17 cellular contexts compared by ENCODE assay signal in the genomic region with DNA sequence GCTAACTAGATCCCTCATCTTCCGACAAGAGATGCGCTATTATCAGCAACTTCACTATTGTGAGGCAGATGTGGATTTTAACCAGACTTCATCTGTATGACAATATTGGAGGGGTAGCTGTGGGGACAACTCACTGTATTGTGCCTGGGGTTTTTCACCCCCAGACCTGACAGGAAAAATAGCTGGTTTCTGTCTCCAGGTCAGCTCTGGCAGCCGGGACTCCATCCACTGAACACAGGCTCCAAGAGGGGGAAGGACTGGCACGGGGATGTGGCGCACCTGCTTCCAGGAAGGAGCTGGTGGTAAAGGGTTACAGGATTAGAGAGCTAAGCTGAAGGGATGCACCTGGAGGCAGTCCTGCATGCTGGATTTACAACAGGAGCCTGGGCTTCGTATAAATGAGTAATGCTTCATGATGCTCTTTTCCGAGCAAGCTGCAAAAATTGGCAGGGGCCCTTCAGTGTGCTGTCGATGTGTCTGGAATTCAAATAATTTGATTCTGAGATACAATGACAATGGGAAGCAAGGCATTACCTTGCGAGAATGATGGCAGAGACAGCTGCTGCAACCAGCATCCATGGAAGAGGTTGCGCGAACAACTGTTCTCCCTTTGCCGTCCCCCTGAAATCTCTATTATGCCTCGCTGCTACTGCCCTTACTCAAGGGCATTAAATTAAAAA. TPM values are rescaled to one million over a fixed set of nuclear protein-coding genes. Genes with fewer than 3 reads are reported as not detected.
DNase-seq lines count a peak whose midpoint lies in the region; ATAC-seq lines count a peak whose summit lies in the region.
"Had no signal": no experiment of that assay in that cellular context is flagged by ENCODE, and none has a peak within 500 bp of the region (broad histone marks: within the 10 kb centered on the region; RNA-seq: fewer than 3 reads in every experiment).

No MANE protein-coding gene starts in this region.

- in situ Hi-C loops in G401 (cut with HindIII; ENCODE audit: low sequenced_read_pairs), result no loop called here

- DNase-seq in NCI-H1417 (lab: John Stamatoyannopoulos, UW) (peak in 2 of 3 experiments; percentile 43 to 71), NCI-H1417 treated with DMSO at 0.1 percent for 48 hours (lab: John Stamatoyannopoulos, UW) (no peak), NCI-H2107 (lab: John Stamatoyannopoulos, UW) (peak; percentile 11), NCI-H774 (lab: John Stamatoyannopoulos, UW) (peak; percentile 15), myocyte (ENCODE audit: low read depth) (peak; percentile 9), G401 (ENCODE audit: low spot score) (no peak), epidermal melanocyte (ENCODE audit: insufficient read length, low spot score) (no peak)
- DNase-seq: HFFc6; NCI-H1048; NCI-H187 treated with DMSO at 0.1 percent for 48 hours; NCI-H446; NK-92 treated with Interleukin-12 subunit alpha and Interleukin-12 subunit beta, amount 100 ng/mL, for 24 hours; SIG-M5; SW 1271 had no signal

- ATAC-seq in GM21367 (IDR thresholded peaks at IDR 0.05; ENCODE audit: unreplicated experiment), result no peak
- ATAC-seq: K562 had no signal

RNA-seq across cellular contexts. Expression of gene LMO2, which starts 49.5 kb away (rescaled TPM):
- total RNA-seq in myocyte, result 8.5 and 10.6 TPM in 2 replicates
- 1.3 TPM for polyA plus RNA-seq in myocyte (2012)
- 0.18 TPM in 1 of 2 replicates, not detected in the other for total RNA-seq in G401 (2014; rRNA removed; shearing (Covaris generic))
- total RNA-seq: T-helper 2 cell treated with Interferon-gamma antibody and Interleukin-4, amounts not matched to agents 100 ng/mL and 5 ng/mL, for 36 hours had no signal

Comparison
In these comparisons a context has a peak if more than half of its experiments do, and no peak if none do; other contexts are left out.
1. DNase-seq: peak in NCI-H1417 (2 of 3), NCI-H2107 (single experiment), NCI-H774 (single experiment) and myocyte (single experiment); none in NCI-H1417 treated with DMSO at 0.1 percent for 48 hours (single experiment), G401 (single experiment) and epidermal melanocyte (single experiment).